1 cellular context compared by ENCODE assay signal in genomic region chr5:14179446-14179845, GRCh38.
TF ChIP-seq lines count a peak whose summit lies in the region.

No MANE protein-coding gene starts in this region.

TF ChIP-seq in GM23338, 12 proteins besides CTCF, POLR2A, EP300 and RAD21 (continued from another document):
- TF ChIP-seq, protein P1, sequence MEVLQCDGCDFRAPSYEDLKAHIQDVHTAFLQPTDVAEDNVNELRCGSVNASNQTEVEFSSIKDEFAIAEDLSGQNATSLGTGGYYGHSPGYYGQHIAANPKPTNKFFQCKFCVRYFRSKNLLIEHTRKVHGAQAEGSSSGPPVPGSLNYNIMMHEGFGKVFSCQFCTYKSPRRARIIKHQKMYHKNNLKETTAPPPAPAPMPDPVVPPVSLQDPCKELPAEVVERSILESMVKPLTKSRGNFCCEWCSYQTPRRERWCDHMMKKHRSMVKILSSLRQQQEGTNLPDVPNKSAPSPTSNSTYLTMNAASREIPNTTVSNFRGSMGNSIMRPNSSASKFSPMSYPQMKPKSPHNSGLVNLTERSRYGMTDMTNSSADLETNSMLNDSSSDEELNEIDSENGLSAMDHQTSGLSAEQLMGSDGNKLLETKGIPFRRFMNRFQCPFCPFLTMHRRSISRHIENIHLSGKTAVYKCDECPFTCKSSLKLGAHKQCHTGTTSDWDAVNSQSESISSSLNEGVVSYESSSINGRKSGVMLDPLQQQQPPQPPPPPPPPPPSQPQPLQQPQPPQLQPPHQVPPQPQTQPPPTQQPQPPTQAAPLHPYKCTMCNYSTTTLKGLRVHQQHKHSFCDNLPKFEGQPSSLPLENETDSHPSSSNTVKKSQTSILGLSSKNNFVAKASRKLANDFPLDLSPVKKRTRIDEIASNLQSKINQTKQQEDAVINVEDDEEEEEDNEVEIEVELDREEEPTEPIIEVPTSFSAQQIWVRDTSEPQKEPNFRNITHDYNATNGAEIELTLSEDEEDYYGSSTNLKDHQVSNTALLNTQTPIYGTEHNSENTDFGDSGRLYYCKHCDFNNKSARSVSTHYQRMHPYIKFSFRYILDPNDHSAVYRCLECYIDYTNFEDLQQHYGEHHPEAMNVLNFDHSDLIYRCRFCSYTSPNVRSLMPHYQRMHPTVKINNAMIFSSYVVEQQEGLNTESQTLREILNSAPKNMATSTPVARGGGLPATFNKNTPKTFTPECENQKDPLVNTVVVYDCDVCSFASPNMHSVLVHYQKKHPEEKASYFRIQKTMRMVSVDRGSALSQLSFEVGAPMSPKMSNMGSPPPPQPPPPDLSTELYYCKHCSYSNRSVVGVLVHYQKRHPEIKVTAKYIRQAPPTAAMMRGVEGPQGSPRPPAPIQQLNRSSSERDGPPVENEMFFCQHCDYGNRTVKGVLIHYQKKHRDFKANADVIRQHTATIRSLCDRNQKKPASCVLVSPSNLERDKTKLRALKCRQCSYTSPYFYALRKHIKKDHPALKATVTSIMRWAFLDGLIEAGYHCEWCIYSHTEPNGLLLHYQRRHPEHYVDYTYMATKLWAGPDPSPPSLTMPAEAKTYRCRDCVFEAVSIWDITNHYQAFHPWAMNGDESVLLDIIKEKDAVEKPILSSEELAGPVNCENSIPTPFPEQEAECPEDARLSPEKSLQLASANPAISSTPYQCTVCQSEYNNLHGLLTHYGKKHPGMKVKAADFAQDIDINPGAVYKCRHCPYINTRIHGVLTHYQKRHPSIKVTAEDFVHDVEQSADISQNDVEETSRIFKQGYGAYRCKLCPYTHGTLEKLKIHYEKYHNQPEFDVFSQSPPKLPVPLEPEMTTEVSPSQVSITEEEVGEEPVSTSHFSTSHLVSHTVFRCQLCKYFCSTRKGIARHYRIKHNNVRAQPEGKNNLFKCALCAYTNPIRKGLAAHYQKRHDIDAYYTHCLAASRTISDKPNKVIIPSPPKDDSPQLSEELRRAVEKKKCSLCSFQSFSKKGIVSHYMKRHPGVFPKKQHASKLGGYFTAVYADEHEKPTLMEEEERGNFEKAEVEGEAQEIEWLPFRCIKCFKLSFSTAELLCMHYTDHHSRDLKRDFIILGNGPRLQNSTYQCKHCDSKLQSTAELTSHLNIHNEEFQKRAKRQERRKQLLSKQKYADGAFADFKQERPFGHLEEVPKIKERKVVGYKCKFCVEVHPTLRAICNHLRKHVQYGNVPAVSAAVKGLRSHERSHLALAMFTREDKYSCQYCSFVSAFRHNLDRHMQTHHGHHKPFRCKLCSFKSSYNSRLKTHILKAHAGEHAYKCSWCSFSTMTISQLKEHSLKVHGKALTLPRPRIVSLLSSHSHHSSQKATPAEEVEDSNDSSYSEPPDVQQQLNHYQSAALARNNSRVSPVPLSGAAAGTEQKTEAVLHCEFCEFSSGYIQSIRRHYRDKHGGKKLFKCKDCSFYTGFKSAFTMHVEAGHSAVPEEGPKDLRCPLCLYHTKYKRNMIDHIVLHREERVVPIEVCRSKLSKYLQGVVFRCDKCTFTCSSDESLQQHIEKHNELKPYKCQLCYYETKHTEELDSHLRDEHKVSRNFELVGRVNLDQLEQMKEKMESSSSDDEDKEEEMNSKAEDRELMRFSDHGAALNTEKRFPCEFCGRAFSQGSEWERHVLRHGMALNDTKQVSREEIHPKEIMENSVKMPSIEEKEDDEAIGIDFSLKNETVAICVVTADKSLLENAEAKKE (CRISPR knock-in tag; IDR thresholded peaks at IDR 0.05), result no peak
- TF ChIP-seq EZH2phosphoT487 (IDR thresholded peaks at IDR 0.05; ENCODE audit: unreplicated experiment), result no peak
- no peak for TF ChIP-seq CREB1 (CRISPR knock-in tag; IDR thresholded peaks at IDR 0.05; ENCODE audit: low read depth)
- TF ChIP-seq JUNB (IDR thresholded peaks at IDR 0.05; ENCODE audit: unreplicated experiment), result no peak
- no peak for TF ChIP-seq NANOG (IDR thresholded peaks at IDR 0.05; ENCODE audit: borderline replicate concordance)
- TF ChIP-seq STAT1 (IDR thresholded peaks at IDR 0.05; ENCODE audit: unreplicated experiment), result no peak
- TF ChIP-seq, protein P2, sequence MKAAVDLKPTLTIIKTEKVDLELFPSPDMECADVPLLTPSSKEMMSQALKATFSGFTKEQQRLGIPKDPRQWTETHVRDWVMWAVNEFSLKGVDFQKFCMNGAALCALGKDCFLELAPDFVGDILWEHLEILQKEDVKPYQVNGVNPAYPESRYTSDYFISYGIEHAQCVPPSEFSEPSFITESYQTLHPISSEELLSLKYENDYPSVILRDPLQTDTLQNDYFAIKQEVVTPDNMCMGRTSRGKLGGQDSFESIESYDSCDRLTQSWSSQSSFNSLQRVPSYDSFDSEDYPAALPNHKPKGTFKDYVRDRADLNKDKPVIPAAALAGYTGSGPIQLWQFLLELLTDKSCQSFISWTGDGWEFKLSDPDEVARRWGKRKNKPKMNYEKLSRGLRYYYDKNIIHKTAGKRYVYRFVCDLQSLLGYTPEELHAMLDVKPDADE (IDR thresholded peaks at IDR 0.05), result no peak
- TF ChIP-seq ZNF331 (CRISPR knock-in tag; IDR thresholded peaks at IDR 0.05; ENCODE audit: low read depth), result no peak
- TF ChIP-seq POLR2AphosphoS5 (IDR thresholded peaks at IDR 0.05; ENCODE audit: low read depth), result no peak
